Comparison of ENCODE assay signal across 16 cellular contexts in genomic region chr9:135242406-135242805, GRCh38.
"Had no signal": no experiment of that assay in that cellular context is flagged by ENCODE, and none has a peak within 500 bp of the region (broad histone marks: within the 10 kb centered on the region; RNA-seq: fewer than 3 reads in every experiment).

No MANE protein-coding gene starts in this region.

- H3K27ac Mint-ChIP-seq: activated naive CD4-positive, alpha-beta T cell treated with anti-CD3 and anti-CD28 coated beads for 36 hours; activated T-helper 17 cell treated with anti-CD3 and anti-CD28 coated beads, Interleukin-2, amount 50 U/mL, for 72 hours; natural killer cell; stimulated activated naive B cell treated with anti-CD40 and anti-IgM and Interleukin-4, amounts not matched to agents 10 μg/mL and 1 μg/mL and 100 μg/mL, for 72 hours; T-helper 17 cell had no signal

- H3K4me1 Mint-ChIP-seq: activated T-helper 17 cell treated with anti-CD3 and anti-CD28 coated beads, Interleukin-2, amount 50 U/mL, for 72 hours; natural killer cell had no signal

- H3K9me3 Mint-ChIP-seq: activated naive CD4-positive, alpha-beta T cell treated with anti-CD3 and anti-CD28 coated beads for 36 hours; activated T-helper 17 cell treated with anti-CD3 and anti-CD28 coated beads, Interleukin-2, amount 50 U/mL, for 72 hours; natural killer cell; stimulated activated naive B cell treated with anti-CD40 and anti-IgM and Interleukin-4, amounts not matched to agents 10 μg/mL and 1 μg/mL and 100 μg/mL, for 72 hours had no signal

- H2AFZ ChIP-seq: hepatocyte had no signal

- H3K4me2 ChIP-seq: hepatocyte had no signal

- ATAC-seq: activated CD4-positive, CD25-positive, alpha-beta regulatory T cell treated with anti-CD3 and anti-CD28 coated beads, Interleukin-2, amount 50 U/mL, for 24 hours; activated T-helper 17 cell treated with anti-CD3 and anti-CD28 coated beads, Interleukin-2, amount 50 U/mL, for 72 hours; natural killer cell; stimulated activated naive B cell treated with anti-CD40 and anti-IgM and Interleukin-4, amounts not matched to agents 10 μg/mL and 1 μg/mL and 100 μg/mL, for 72 hours; T-helper 17 cell had no signal

- H3K4me3 Mint-ChIP-seq: activated naive CD4-positive, alpha-beta T cell treated with anti-CD3 and anti-CD28 coated beads for 36 hours; activated T-helper 17 cell treated with anti-CD3 and anti-CD28 coated beads, Interleukin-2, amount 50 U/mL, for 72 hours; natural killer cell; stimulated activated naive B cell treated with anti-CD40 and anti-IgM and Interleukin-4, amounts not matched to agents 10 μg/mL and 1 μg/mL and 100 μg/mL, for 72 hours; T-helper 17 cell had no signal

- FAIRE-seq: keratinocyte had no signal

- H3K79me2 ChIP-seq: hepatocyte had no signal

- H3K27me3 ChIP-seq: hepatocyte had no signal

- DNase-seq: activated CD4-positive, alpha-beta T cell treated with anti-CD3 and anti-CD28 coated beads, Interleukin-2, amount 50 U/mL, for 4 hours; activated naive CD4-positive, alpha-beta T cell treated with anti-CD3 and anti-CD28 coated beads for 36 hours; caudate nucleus; effector CD4-positive, alpha-beta T cell; natural killer cell; SJCRH30; stimulated activated CD4-positive, alpha-beta T cell treated with anti-CD3 and anti-CD28 coated beads, Interleukin-2, amount 100 ng/mL, for 48 hours; stimulated activated naive B cell treated with anti-CD40 and anti-IgM and Interleukin-4, amounts not matched to agents 10 μg/mL and 1 μg/mL and 100 μg/mL, for 72 hours; T-helper 17 cell had no signal

- H3K36me3 Mint-ChIP-seq: natural killer cell; stimulated activated naive B cell treated with anti-CD40 and anti-IgM and Interleukin-4, amounts not matched to agents 10 μg/mL and 1 μg/mL and 100 μg/mL, for 72 hours had no signal

- H3K27ac ChIP-seq: coronary artery, esophagus muscularis mucosa, hepatocyte, SJCRH30, tibial nerve had no signal

- H3K4me1 ChIP-seq: esophagus muscularis mucosa, SJCRH30, tibial nerve had no signal

- H3K4me3 ChIP-seq: coronary artery, esophagus muscularis mucosa, hepatocyte, SJCRH30, tibial nerve had no signal

- H3K36me3 ChIP-seq: esophagus muscularis mucosa, SJCRH30, tibial nerve had no signal

- H3K9me3 ChIP-seq: esophagus muscularis mucosa, SJCRH30, tibial nerve had no signal
